Comparison of ENCODE assay signal across 1 cellular context in the genomic region with DNA sequence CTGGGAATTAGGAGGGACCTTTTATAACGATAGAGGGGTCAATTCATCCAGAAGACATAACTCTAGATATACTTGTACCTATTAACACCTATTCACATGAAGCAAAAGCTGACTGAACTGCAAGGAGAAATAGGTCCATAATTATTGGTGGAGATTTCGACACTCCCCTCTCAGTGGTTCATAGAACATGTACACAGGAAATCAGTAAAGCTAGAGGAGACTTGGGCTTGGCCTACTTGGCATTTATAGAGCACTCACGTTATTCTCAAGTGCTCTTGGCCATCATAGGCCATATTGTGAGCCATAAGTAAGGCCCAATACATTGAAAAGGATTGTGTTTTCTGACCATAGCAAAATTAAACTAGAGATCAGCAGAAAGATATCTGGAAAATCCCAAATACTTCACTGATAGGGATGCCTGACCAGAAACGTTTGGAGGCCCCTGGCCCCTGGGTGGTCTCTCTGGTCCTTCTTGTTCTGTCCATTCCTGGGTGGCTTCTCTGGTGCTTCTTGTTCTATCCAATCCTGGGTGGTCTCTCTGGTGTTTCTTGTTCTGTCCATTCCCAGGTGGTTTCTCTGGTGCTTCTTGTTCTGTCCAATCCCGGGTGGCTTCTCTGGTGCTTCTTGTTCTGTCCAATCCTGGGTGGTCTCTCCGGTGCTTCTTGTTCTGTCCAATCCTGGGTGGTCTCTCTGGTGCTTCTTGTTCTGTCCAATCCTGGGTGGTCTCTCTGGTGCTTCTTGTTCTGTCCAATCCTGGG.
TF ChIP-seq lines count a peak whose summit lies in the region.

No MANE protein-coding gene starts in this region.

TF ChIP-seq in HepG2, 621 proteins besides CTCF, POLR2A, EP300 and RAD21:
- TF ChIP-seq CEBPB (IDR thresholded peaks at IDR 0.05; ENCODE audit: borderline replicate concordance, low read depth, low read length), result 0 out of 2 replicates have a peak, but pooled peaks have one; percentile 22
- TF ChIP-seq ZBTB38 (CRISPR knock-in tag; IDR thresholded peaks at IDR 0.05), result no peak
